In the genomic region with DNA sequence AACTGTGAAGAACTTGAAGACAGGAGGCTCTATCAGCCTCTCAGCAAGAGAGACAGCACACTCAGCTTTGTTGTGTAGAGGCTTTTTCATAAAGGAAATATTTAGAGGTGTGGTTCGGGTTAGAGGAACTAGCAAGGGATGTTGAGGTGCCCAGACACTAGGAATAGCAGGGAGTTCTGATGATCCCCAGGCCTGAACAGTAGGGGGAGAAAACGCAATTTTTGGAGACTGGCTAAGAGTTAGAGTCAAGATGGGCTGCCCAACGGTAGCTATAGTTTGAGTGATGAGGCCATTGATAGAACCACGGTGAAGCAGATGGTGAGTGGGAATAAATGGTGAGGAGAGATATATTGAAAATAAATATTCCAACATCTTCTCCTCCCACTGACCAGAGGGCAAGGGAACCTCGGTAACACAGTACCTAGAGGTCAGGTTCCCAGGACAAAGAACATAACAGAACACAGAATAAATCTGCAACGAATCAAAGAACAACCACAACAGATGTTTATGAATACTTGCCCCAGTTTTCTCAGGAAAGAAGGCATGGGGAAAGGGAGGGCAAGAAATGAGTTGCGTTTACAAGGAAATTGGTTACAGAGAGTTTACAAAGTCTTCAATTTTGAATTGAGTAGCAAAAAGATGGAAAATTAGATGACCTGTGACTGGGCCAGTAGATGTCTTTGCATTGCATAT, we compare ENCODE assay signal across 16 cellular contexts. TPM values are rescaled to one million over a fixed set of nuclear protein-coding genes. Genes with fewer than 3 reads are reported as not detected.
DNase-seq lines count a peak whose midpoint lies in the region; ATAC-seq and TF ChIP-seq lines count a peak whose summit lies in the region.
"Had no signal": no experiment of that assay in that cellular context is flagged by ENCODE, and none has a peak within 500 bp of the region (broad histone marks: within the 10 kb centered on the region; RNA-seq: fewer than 3 reads in every experiment).

No MANE protein-coding gene starts in this region.

- H3K36me3 Mint-ChIP-seq in HFFc6 (ENCODE audit: low read depth) (no peaks in the 10 kb centered on the region), endodermal cell (ENCODE audit: low read depth) (no peaks in the 10 kb centered on the region)

- H3K27me3 Mint-ChIP-seq in HFFc6 (ENCODE audit: insufficient read depth) (no peaks in the 10 kb centered on the region), endodermal cell (ENCODE audit: insufficient read depth) (peaks cover 12% of the 10 kb centered on the region)

- H3K9me2 ChIP-seq in MM.1S (replicated peaks; ENCODE audit: insufficient read depth, low read length), result no peaks in the 10 kb centered on the region

- H3K36me3 ChIP-seq in endodermal cell (ENCODE audit: control insufficient read depth, insufficient read depth, low read length), result no peaks in the 10 kb centered on the region
- no peaks in the 10 kb centered on the region for H3K36me3 ChIP-seq in MM.1S (replicated peaks; ENCODE audit: insufficient read depth, low read length)

- H3K27ac Mint-ChIP-seq in HFFc6, result peak overlapping the region; percentile 29; the same call in 1 of the 2 replicates
- no peak overlapping the region for H3K27ac Mint-ChIP-seq in endodermal cell
- H3K27ac Mint-ChIP-seq: B cell; CD4-positive, alpha-beta T cell had no signal

- no peaks in the 10 kb centered on the region for H3F3A ChIP-seq in MM.1S (ENCODE audit: insufficient read depth, low read length)

- H3K4me3 ChIP-seq in AG10803 (ENCODE audit: low read length) (no peak overlapping the region), endodermal cell (ENCODE audit: low read length) (no peak overlapping the region), fibroblast of villous mesenchyme (ENCODE audit: low read depth, low read length) (no peak overlapping the region), MM.1S (ENCODE audit: low read length) (no peak overlapping the region)
- H3K4me3 ChIP-seq: GM23248 had no signal

- no peak overlapping the region for H2AFZ ChIP-seq in MM.1S (ENCODE audit: low read length)
- H2AFZ ChIP-seq: GM23248 had no signal

- no peak overlapping the region for H3K9ac ChIP-seq in endodermal cell (ENCODE audit: extremely low read depth, low read length, poor library complexity, severe bottlenecking)
- no peak overlapping the region for H3K9ac ChIP-seq in MM.1S (ENCODE audit: low read length)
- H3K9ac ChIP-seq: GM23248 had no signal

- H3K27me3 ChIP-seq in endodermal cell (ENCODE audit: control insufficient read depth, insufficient read depth, low read length, poor library complexity, severe bottlenecking) (peaks cover 52% of the 10 kb centered on the region), MM.1S (replicated peaks; ENCODE audit: insufficient read depth, low read length) (no peaks in the 10 kb centered on the region)

- no peaks in the 10 kb centered on the region for H3K79me2 ChIP-seq in MM.1S (ENCODE audit: low read length)

- H3K4me2 ChIP-seq in MM.1S (ENCODE audit: low read depth, low read length), result no peak overlapping the region

- no peaks in the 10 kb centered on the region for H4K20me1 ChIP-seq in MM.1S (ENCODE audit: insufficient read depth, low read length)

- H3K9me3 ChIP-seq in endodermal cell (ENCODE audit: control insufficient read depth, low read length), result no peaks in the 10 kb centered on the region
- no peaks in the 10 kb centered on the region for H3K9me3 ChIP-seq in MM.1S (replicated peaks; ENCODE audit: insufficient read depth, low read length)

- H3K27ac ChIP-seq in endodermal cell (ENCODE audit: low read depth, low read length), result no peak overlapping the region
- H3K27ac ChIP-seq in MM.1S (ENCODE audit: low read length), result no peak overlapping the region
- H3K27ac ChIP-seq: GM23248 had no signal

- TF ChIP-seq CTCF in AG10803 (conservative IDR thresholded peaks at IDR 0.05; ENCODE audit: low read length) (no peak), HFFc6 (IDR thresholded peaks at IDR 0.05) (no peak), endodermal cell (conservative IDR thresholded peaks at IDR 0.05) (peak; percentile 19), fibroblast of villous mesenchyme (IDR thresholded peaks at IDR 0.05; ENCODE audit: insufficient read depth, low read depth, low read length) (no peak), MM.1S (IDR thresholded peaks at IDR 0.05; ENCODE audit: low read length) (no peak)

- H3K4me1 Mint-ChIP-seq in HFFc6 (ENCODE audit: low read depth), result peaks cover 62% of the 10 kb centered on the region
- H3K4me1 Mint-ChIP-seq in endodermal cell, result no peaks in the 10 kb centered on the region
- H3K4me1 Mint-ChIP-seq: B cell had no signal

- H3K4me1 ChIP-seq in endodermal cell (ENCODE audit: control insufficient read depth, insufficient read depth, low read length) (no peaks in the 10 kb centered on the region), MM.1S (ENCODE audit: low read length) (no peaks in the 10 kb centered on the region)

- DNase-seq in AG10803 (ENCODE audit: low read depth), result peak; percentile 61
- no peak for DNase-seq in HFFc6
- DNase-seq in endodermal cell, result no peak
- peak; percentile 41 for DNase-seq in fibroblast of villous mesenchyme (ENCODE audit: low read depth)
- DNase-seq in stimulated activated naive CD8-positive, alpha-beta T cell treated with anti-CD3 and anti-CD28 coated beads, Interleukin-15, Interleukin-2, amounts not matched to agents 100 U/mL and 50 U/mL, for 24 hours, result no peak
- DNase-seq in MM.1S, result no peak
- no peak for DNase-seq in globus pallidus (ENCODE audit: low spot score)
- DNase-seq: ACHN; C1 segment of cervical spinal cord; Calu3; CD4-positive, alpha-beta T cell; DMS 273 treated with DMSO at 0.1 percent for 48 hours; GM23248; H7 had no signal

- WGBS in endodermal cell (ENCODE audit: insufficient coverage in 1 of 2, insufficient read length in 1 of 2), 2 experiments, result 86 to 96% methylated on average over 3 to 6 of the region's 7 CpGs

- H3K9me3 Mint-ChIP-seq in HFFc6 (no peaks in the 10 kb centered on the region), endodermal cell (no peaks in the 10 kb centered on the region)
- H3K9me3 Mint-ChIP-seq: CD4-positive, alpha-beta T cell had no signal

- no peak overlapping the region for H3K4me3 Mint-ChIP-seq in HFFc6
- H3K4me3 Mint-ChIP-seq in endodermal cell, result no peak overlapping the region
- H3K4me3 Mint-ChIP-seq: B cell; CD4-positive, alpha-beta T cell had no signal

- no peak for ATAC-seq in GM21619 (IDR thresholded peaks at IDR 0.05; ENCODE audit: unreplicated experiment)
- ATAC-seq in stimulated activated naive CD8-positive, alpha-beta T cell treated with anti-CD3 and anti-CD28 coated beads, Interleukin-15, Interleukin-2, amounts not matched to agents 100 U/mL and 50 U/mL, for 24 hours, result no peak

RNA-seq across cellular contexts. Expression of a gene that starts 24.2 kb away (rescaled TPM):
- total RNA-seq in HFFc6 (2021; fragmentation: NEBNext Ultra II Directional; extraction: Animal tissue kit (Norgen Biotek cat#: 25700)), result 10 to 100 TPM; 34.4 to 57.3 (median 39.3) TPM
- total RNA-seq in endodermal cell, result 10 to 100 TPM; 11.1 to 16.1 TPM
- 26.7 TPM for polyA plus RNA-seq in endodermal cell (2013, experiment 1 of 2)
- 22.1 TPM for polyA plus RNA-seq in endodermal cell (2013, experiment 2 of 2)
- total RNA-seq in fibroblast of villous mesenchyme, result 35.8 and 59.2 TPM in 2 replicates

Comparison
In these comparisons a context has a peak if more than half of its experiments do, and no peak if none do; other contexts are left out.
1. DNase-seq: peak in AG10803 (single experiment) and fibroblast of villous mesenchyme (single experiment); none in HFFc6 (single experiment), endodermal cell (single experiment), stimulated activated naive CD8-positive, alpha-beta T cell treated with anti-CD3 and anti-CD28 coated beads, Interleukin-15, Interleukin-2, amounts not matched to agents 100 U/mL and 50 U/mL, for 24 hours (single experiment), MM.1S (single experiment) and globus pallidus (single experiment).